26 cellular contexts compared by ENCODE assay signal in genomic region chr9:87501806-87502205, GRCh38. TPM values are rescaled to one million over a fixed set of nuclear protein-coding genes. Genes with fewer than 3 reads are reported as not detected.
A peak's percentile ranks its signal among the peaks of the same experiment; 100 is the strongest.
DNase-seq lines count a peak whose midpoint lies in the region; ATAC-seq and TF ChIP-seq lines count a peak whose summit lies in the region.
"Had no signal": no experiment of that assay in that cellular context is flagged by ENCODE, and none has a peak within 500 bp of the region (broad histone marks: within the 10 kb centered on the region; RNA-seq: fewer than 3 reads in every experiment).

No MANE protein-coding gene starts in this region.

- H3K4me1 ChIP-seq in endodermal cell (ENCODE audit: control insufficient read depth, insufficient read depth, low read length) = no peaks in the 10 kb centered on the region
- H3K4me1 ChIP-seq: ascending aorta had no signal

- H3K4me1 Mint-ChIP-seq in endodermal cell (peaks cover 35% of the 10 kb centered on the region), mesothelial cell of epicardium (peaks cover 53% of the 10 kb centered on the region), type B pancreatic cell (ENCODE audit: unreplicated experiment) (peaks cover 40% of the 10 kb centered on the region)
- H3K4me1 Mint-ChIP-seq in activated CD8-positive, alpha-beta T cell treated with anti-CD3 and anti-CD28 coated beads, Interleukin-2, amount 10 ng/mL, durations not matched to agents 7 days and 5 days (ENCODE audit: low read depth) = peaks cover 5% of the 10 kb centered on the region
- H3K4me1 Mint-ChIP-seq: stimulated activated memory B cell treated with anti-CD40 and anti-IgM and Interleukin-4, amounts not matched to agents 10 μg/mL and 1 μg/mL and 100 μg/mL, for 72 hours had no signal

- no peaks in the 10 kb centered on the region for H3K27me3 ChIP-seq in endodermal cell (ENCODE audit: control insufficient read depth, insufficient read depth, low read length, poor library complexity, severe bottlenecking)
- H3K27me3 ChIP-seq: ascending aorta, pancreas, thyroid gland had no signal

- peaks cover 2% of the 10 kb centered on the region for H3K27me3 Mint-ChIP-seq in endodermal cell (ENCODE audit: insufficient read depth)
- no peaks in the 10 kb centered on the region for H3K27me3 Mint-ChIP-seq in mesothelial cell of epicardium (ENCODE audit: low read depth)
- no peaks in the 10 kb centered on the region for H3K27me3 Mint-ChIP-seq in type B pancreatic cell
- H3K27me3 Mint-ChIP-seq in activated CD8-positive, alpha-beta T cell treated with anti-CD3 and anti-CD28 coated beads, Interleukin-2, amount 10 ng/mL, durations not matched to agents 7 days and 5 days (ENCODE audit: low read depth) = peaks cover 30% of the 10 kb centered on the region

- H3K36me3 ChIP-seq in endodermal cell (ENCODE audit: control insufficient read depth, insufficient read depth, low read length) = peaks cover 41% of the 10 kb centered on the region
- H3K36me3 ChIP-seq: ascending aorta, thyroid gland had no signal

- peak overlapping the region; percentile 17 for H3K4me3 ChIP-seq in endodermal cell (ENCODE audit: low read length)
- H3K4me3 ChIP-seq: ascending aorta, lung, pancreas, thyroid gland had no signal

- no peak overlapping the region for H3K9ac ChIP-seq in endodermal cell (ENCODE audit: extremely low read depth, low read length, poor library complexity, severe bottlenecking)

- peaks cover 53% of the 10 kb centered on the region for H3K36me3 Mint-ChIP-seq in endodermal cell (ENCODE audit: low read depth)
- peaks cover 19% of the 10 kb centered on the region for H3K36me3 Mint-ChIP-seq in mesothelial cell of epicardium
- H3K36me3 Mint-ChIP-seq in type B pancreatic cell = peaks cover 46% of the 10 kb centered on the region
- H3K36me3 Mint-ChIP-seq in activated CD8-positive, alpha-beta T cell treated with anti-CD3 and anti-CD28 coated beads, Interleukin-2, amount 10 ng/mL, durations not matched to agents 7 days and 5 days (ENCODE audit: low read depth) = no peaks in the 10 kb centered on the region
- H3K36me3 Mint-ChIP-seq: activated naive CD4-positive, alpha-beta T cell treated with anti-CD3 and anti-CD28 coated beads, Interleukin-2, amount 10 ng/mL, durations not matched to agents 7 days and 5 days; CD8-positive, alpha-beta T cell; naive thymus-derived CD4-positive, alpha-beta T cell; stimulated activated memory B cell treated with anti-CD40 and anti-IgM and Interleukin-4, amounts not matched to agents 10 μg/mL and 1 μg/mL and 100 μg/mL, for 72 hours had no signal

- no peaks in the 10 kb centered on the region for H3K9me3 Mint-ChIP-seq in endodermal cell
- H3K9me3 Mint-ChIP-seq in mesothelial cell of epicardium = peaks cover 7% of the 10 kb centered on the region
- no peaks in the 10 kb centered on the region for H3K9me3 Mint-ChIP-seq in type B pancreatic cell
- H3K9me3 Mint-ChIP-seq in activated CD8-positive, alpha-beta T cell treated with anti-CD3 and anti-CD28 coated beads, Interleukin-2, amount 10 ng/mL, durations not matched to agents 7 days and 5 days (ENCODE audit: insufficient read depth) = no peaks in the 10 kb centered on the region
- H3K9me3 Mint-ChIP-seq: activated CD8-positive, alpha-beta T cell treated with anti-CD3 and anti-CD28 coated beads for 36 hours; activated naive CD4-positive, alpha-beta T cell treated with anti-CD3 and anti-CD28 coated beads, Interleukin-2, amount 10 ng/mL, durations not matched to agents 7 days and 5 days; activated T-cell treated with anti-CD3 and anti-CD28 coated beads, Interleukin-2, amount 50 U/mL, for 4 hours; CD8-positive, alpha-beta T cell; stimulated activated memory B cell treated with anti-CD40 and anti-IgM and Interleukin-4, amounts not matched to agents 10 μg/mL and 1 μg/mL and 100 μg/mL, for 72 hours had no signal

- H3K4me3 Mint-ChIP-seq in endodermal cell = no peak overlapping the region
- H3K4me3 Mint-ChIP-seq in mesothelial cell of epicardium = peak overlapping the region; percentile 15
- H3K4me3 Mint-ChIP-seq in type B pancreatic cell = peak overlapping the region; percentile 70
- no peak overlapping the region for H3K4me3 Mint-ChIP-seq in activated CD8-positive, alpha-beta T cell treated with anti-CD3 and anti-CD28 coated beads, Interleukin-2, amount 10 ng/mL, durations not matched to agents 7 days and 5 days
- H3K4me3 Mint-ChIP-seq: activated CD8-positive, alpha-beta T cell treated with anti-CD3 and anti-CD28 coated beads for 36 hours; activated naive CD4-positive, alpha-beta T cell treated with anti-CD3 and anti-CD28 coated beads, Interleukin-2, amount 10 ng/mL, durations not matched to agents 7 days and 5 days; activated T-cell treated with anti-CD3 and anti-CD28 coated beads, Interleukin-2, amount 50 U/mL, for 4 hours; CD8-positive, alpha-beta T cell; H9; naive thymus-derived CD4-positive, alpha-beta T cell; stimulated activated memory B cell treated with anti-CD40 and anti-IgM and Interleukin-4, amounts not matched to agents 10 μg/mL and 1 μg/mL and 100 μg/mL, for 72 hours had no signal

- no peak for ATAC-seq in activated CD8-positive, alpha-beta T cell treated with anti-CD3 and anti-CD28 coated beads, Interleukin-2, amount 10 ng/mL, durations not matched to agents 7 days and 5 days
- no peak for ATAC-seq in sciatic nerve
- ATAC-seq: activated CD8-positive, alpha-beta T cell treated with anti-CD3 and anti-CD28 coated beads for 36 hours; activated T-cell treated with anti-CD3 and anti-CD28 coated beads, Interleukin-2, amount 50 U/mL, for 4 hours; CD8-positive, alpha-beta T cell; SK-N-SH treated with all-trans-retinoic acid at 6 μM for 48 hours; stimulated activated memory B cell treated with anti-CD40 and anti-IgM and Interleukin-4, amounts not matched to agents 10 μg/mL and 1 μg/mL and 100 μg/mL, for 72 hours had no signal

- WGBS in endodermal cell (ENCODE audit: insufficient coverage in 1 of 2, insufficient read length in 1 of 2), 2 experiments = 98 to 100% methylated on average over 1 of the region's 1 CpG

- H3K27ac Mint-ChIP-seq in endodermal cell (no peak overlapping the region), mesothelial cell of epicardium (peak overlapping the region; percentile 22), type B pancreatic cell (peak overlapping the region; percentile 65)
- no peak overlapping the region for H3K27ac Mint-ChIP-seq in activated CD8-positive, alpha-beta T cell treated with anti-CD3 and anti-CD28 coated beads, Interleukin-2, amount 10 ng/mL, durations not matched to agents 7 days and 5 days
- H3K27ac Mint-ChIP-seq: activated CD8-positive, alpha-beta T cell treated with anti-CD3 and anti-CD28 coated beads for 36 hours; activated naive CD4-positive, alpha-beta T cell treated with anti-CD3 and anti-CD28 coated beads, Interleukin-2, amount 10 ng/mL, durations not matched to agents 7 days and 5 days; CD8-positive, alpha-beta T cell; H9; naive thymus-derived CD4-positive, alpha-beta T cell; stimulated activated memory B cell treated with anti-CD40 and anti-IgM and Interleukin-4, amounts not matched to agents 10 μg/mL and 1 μg/mL and 100 μg/mL, for 72 hours had no signal

- CTCF ChIA-PET in activated CD8-positive, alpha-beta T cell treated with anti-CD3 and anti-CD28 coated beads, Interleukin-2, amount 10 ng/mL, durations not matched to agents 7 days and 5 days (lab: Charles Lee) = no interaction called here

- TF ChIP-seq CTCF in endodermal cell (conservative IDR thresholded peaks at IDR 0.05) = no peak
- no peak for TF ChIP-seq CTCF in mesothelial cell of epicardium (IDR thresholded peaks at IDR 0.05; ENCODE audit: unreplicated experiment)
- TF ChIP-seq CTCF in type B pancreatic cell (conservative IDR thresholded peaks at IDR 0.05) = no peak

- no peak overlapping the region for H3K27ac ChIP-seq in endodermal cell (ENCODE audit: low read depth, low read length)
- H3K27ac ChIP-seq: ascending aorta, RWPE1 had no signal

- intact Hi-C loops in sciatic nerve (cut with DNase I) = no loop called here

- POLR2A ChIA-PET in activated CD8-positive, alpha-beta T cell treated with anti-CD3 and anti-CD28 coated beads, Interleukin-2, amount 10 ng/mL, durations not matched to agents 7 days and 5 days (lab: Charles Lee) = no interaction called here

- peak; percentile 61 for DNase-seq in HT-29 (ENCODE audit: low spot score)
- DNase-seq in endodermal cell = no peak
- no peak for DNase-seq in mesothelial cell of epicardium (ENCODE audit: low spot score in 2 of 2, unreplicated experiment in 2 of 2)
- no peak for DNase-seq in type B pancreatic cell (ENCODE audit: extremely low spot score, unreplicated experiment)
- no peak for DNase-seq in ecto neural progenitor cell (ENCODE audit: low spot score)
- DNase-seq in germinal center (ENCODE audit: low spot score) = no peak
- no peak for DNase-seq in activated CD8-positive, alpha-beta T cell treated with anti-CD3 and anti-CD28 coated beads, Interleukin-2, amount 10 ng/mL, durations not matched to agents 7 days and 5 days
- no peak for DNase-seq in sciatic nerve (ENCODE audit: low spot score)
- DNase-seq: activated CD8-positive, alpha-beta T cell treated with anti-CD3 and anti-CD28 coated beads for 36 hours; activated naive CD4-positive, alpha-beta T cell treated with anti-CD3 and anti-CD28 coated beads, Interleukin-2, amount 10 ng/mL, durations not matched to agents 7 days and 5 days; activated T-cell treated with anti-CD3 and anti-CD28 coated beads, Interleukin-2, amount 50 U/mL, for 4 hours; CD8-positive, alpha-beta T cell; cerebellar nuclear complex; effector CD8-positive, alpha-beta T cell; H9; hippocampal formation; naive thymus-derived CD4-positive, alpha-beta T cell; NCI-H1436; NCI-H526; thyroid gland had no signal

- no peaks in the 10 kb centered on the region for H3K9me3 ChIP-seq in endodermal cell (ENCODE audit: control insufficient read depth, low read length)
- H3K9me3 ChIP-seq: ascending aorta, pancreas, thyroid gland had no signal

RNA-seq across cellular contexts. Expression of gene DAPK1, which starts 4.1 kb away (rescaled TPM):
- 37.1 and 39.0 TPM in 2 replicates for total RNA-seq in HT-29 (2014; rRNA removed; shearing (Covaris generic))
- 100 to 1,000 TPM; 117 to 139 TPM for total RNA-seq in endodermal cell
- polyA plus RNA-seq in endodermal cell (2013, experiment 1 of 2) = 39.1 TPM
- 33.2 TPM for polyA plus RNA-seq in endodermal cell (2013, experiment 2 of 2)
- total RNA-seq in mesothelial cell of epicardium = 239 to 246 TPM (median 240 TPM) in 3 replicates
- total RNA-seq in type B pancreatic cell (ENCODE audit: low replicate concordance) = 160 and 246 TPM in 2 replicates
- total RNA-seq in activated CD8-positive, alpha-beta T cell treated with anti-CD3 and anti-CD28 coated beads, Interleukin-2, amount 10 ng/mL, durations not matched to agents 7 days and 5 days = under 1 TPM; 0.29 to 0.47 TPM
- 71.1 TPM for total RNA-seq in sciatic nerve

Comparison
In these comparisons a context has a peak if more than half of its experiments do, and no peak if none do; other contexts are left out.
1. H3K27ac Mint-ChIP-seq: peak in mesothelial cell of epicardium (single experiment) and type B pancreatic cell (single experiment); none in endodermal cell (single experiment) and activated CD8-positive, alpha-beta T cell treated with anti-CD3 and anti-CD28 coated beads, Interleukin-2, amount 10 ng/mL, durations not matched to agents 7 days and 5 days (single experiment).
2. H3K4me3 Mint-ChIP-seq: peak in mesothelial cell of epicardium (single experiment) and type B pancreatic cell (single experiment); none in endodermal cell (single experiment) and activated CD8-positive, alpha-beta T cell treated with anti-CD3 and anti-CD28 coated beads, Interleukin-2, amount 10 ng/mL, durations not matched to agents 7 days and 5 days (single experiment).
3. RNA of gene DAPK1, which starts 4.1 kb away (total RNA-seq): 239 to 246 TPM in mesothelial cell of epicardium, 160 to 246 TPM in type B pancreatic cell, 117 to 139 TPM in endodermal cell, 71.1 TPM in sciatic nerve (single experiment) and 37.1 to 39.0 TPM in HT-29; 0.29 to 0.47 TPM in activated CD8-positive, alpha-beta T cell treated with anti-CD3 and anti-CD28 coated beads, Interleukin-2, amount 10 ng/mL, durations not matched to agents 7 days and 5 days; every median in the first group is over 10 times any median in the second.